Comparison of ENCODE assay signal across 22 cellular contexts in the genomic region with DNA sequence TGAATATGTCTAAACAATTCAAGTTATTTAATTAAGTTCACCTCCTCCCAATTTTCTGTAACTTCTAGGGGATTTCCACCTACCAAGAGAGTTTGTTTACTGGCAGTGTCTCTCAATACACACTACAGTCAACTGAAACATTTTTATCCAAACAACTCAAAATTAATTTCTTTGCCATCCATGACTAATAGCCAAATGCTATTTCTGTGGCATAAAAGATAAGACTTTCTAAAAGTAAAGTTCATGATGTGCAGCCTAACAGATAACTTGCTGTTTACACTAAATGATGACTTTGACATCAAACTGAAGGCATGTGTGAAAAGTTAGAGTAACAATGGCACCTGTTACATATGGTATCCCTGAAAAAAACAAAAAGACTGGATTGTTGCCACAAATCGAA.
"Had no signal": no experiment of that assay in that cellular context is flagged by ENCODE, and none has a peak within 500 bp of the region (broad histone marks: within the 10 kb centered on the region; RNA-seq: fewer than 3 reads in every experiment).

No MANE protein-coding gene starts in this region.

- H3K9me2 ChIP-seq: SK-N-SH had no signal

- H3K4me3 ChIP-seq: heart left ventricle, prostate gland, testis had no signal

- H3K36me3 ChIP-seq: heart left ventricle, prostate gland had no signal

- H3K9me3 ChIP-seq: heart left ventricle, prostate gland, SK-N-SH, testis had no signal

- H3K27me3 Mint-ChIP-seq: activated B cell treated with CpG ODN at 0.5 μM for 24 hours; activated naive CD4-positive, alpha-beta T cell treated with anti-CD3 and anti-CD28 coated beads, Interleukin-2, amount 10 ng/mL, durations not matched to agents 7 days and 5 days; activated naive CD8-positive, alpha-beta T cell treated with anti-CD3 and anti-CD28 coated beads, Interleukin-2, amount 50 U/mL, for 24 hours; type B pancreatic cell had no signal

- H3K9me3 Mint-ChIP-seq: activated B cell treated with CpG ODN at 0.5 μM for 24 hours; activated naive CD4-positive, alpha-beta T cell treated with anti-CD3 and anti-CD28 coated beads, Interleukin-2, amount 10 ng/mL, durations not matched to agents 7 days and 5 days; activated naive CD8-positive, alpha-beta T cell treated with anti-CD3 and anti-CD28 coated beads, Interleukin-2, amount 50 U/mL, for 24 hours; natural killer cell had no signal

- H3K9ac ChIP-seq: SK-N-SH had no signal

- H3K4me3 Mint-ChIP-seq: activated B cell treated with CpG ODN at 0.5 μM for 24 hours; activated naive CD4-positive, alpha-beta T cell treated with anti-CD3 and anti-CD28 coated beads, Interleukin-2, amount 10 ng/mL, durations not matched to agents 7 days and 5 days; activated naive CD8-positive, alpha-beta T cell treated with anti-CD3 and anti-CD28 coated beads, Interleukin-2, amount 50 U/mL, for 24 hours; endodermal cell; natural killer cell; type B pancreatic cell had no signal

- H3K36me3 Mint-ChIP-seq: natural killer cell had no signal

- DNase-seq: activated B cell treated with CpG ODN at 0.5 μM for 24 hours; activated CD4-positive, alpha-beta T cell treated with anti-CD3 and anti-CD28 coated beads, Interleukin-2, amount 50 U/mL, for 1 hour; activated CD8-positive, alpha-beta memory T cell treated with anti-CD3 and anti-CD28 coated beads, Interleukin-2, amount 50 U/mL, for 48 hours; activated effector memory CD4-positive, alpha-beta T cell treated with Interleukin-2 at 50 U/mL for 16 hours; activated naive CD4-positive, alpha-beta T cell treated with anti-CD3 and anti-CD28 coated beads, Interleukin-2, amount 10 ng/mL, durations not matched to agents 7 days and 5 days; activated naive CD8-positive, alpha-beta T cell treated with anti-CD3 and anti-CD28 coated beads, Interleukin-2, amount 50 U/mL, for 24 hours; cerebellar nuclear complex; cortex of kidney; endodermal cell; heart left ventricle; islet precursor cell; left cardiac atrium; midbrain; natural killer cell; SK-N-SH; stimulated activated CD4-positive, alpha-beta T cell treated with anti-CD3 and anti-CD28 coated beads, Interleukin-2, amount 100 ng/mL, for 48 hours; stimulated activated CD8-positive, alpha-beta memory T cell treated with anti-CD3 and anti-CD28 coated beads, Interleukin-4, amount 100 ng/mL, for 48 hours; stimulated activated naive CD4-positive, alpha-beta T cell; testis had no signal

- H3K27me3 ChIP-seq: heart left ventricle, testis had no signal

- H3K4me2 ChIP-seq: SK-N-SH had no signal

- H3K27ac ChIP-seq: heart left ventricle, prostate gland had no signal

- H3K4me1 ChIP-seq: prostate gland, testis had no signal

- FAIRE-seq: TTC549 had no signal

- H3K27ac Mint-ChIP-seq: activated B cell treated with CpG ODN at 0.5 μM for 24 hours; activated naive CD4-positive, alpha-beta T cell treated with anti-CD3 and anti-CD28 coated beads, Interleukin-2, amount 10 ng/mL, durations not matched to agents 7 days and 5 days; activated naive CD8-positive, alpha-beta T cell treated with anti-CD3 and anti-CD28 coated beads, Interleukin-2, amount 50 U/mL, for 24 hours; endodermal cell; natural killer cell; type B pancreatic cell had no signal
